Comparison of ENCODE assay signal across 8 cellular contexts in the genomic region with DNA sequence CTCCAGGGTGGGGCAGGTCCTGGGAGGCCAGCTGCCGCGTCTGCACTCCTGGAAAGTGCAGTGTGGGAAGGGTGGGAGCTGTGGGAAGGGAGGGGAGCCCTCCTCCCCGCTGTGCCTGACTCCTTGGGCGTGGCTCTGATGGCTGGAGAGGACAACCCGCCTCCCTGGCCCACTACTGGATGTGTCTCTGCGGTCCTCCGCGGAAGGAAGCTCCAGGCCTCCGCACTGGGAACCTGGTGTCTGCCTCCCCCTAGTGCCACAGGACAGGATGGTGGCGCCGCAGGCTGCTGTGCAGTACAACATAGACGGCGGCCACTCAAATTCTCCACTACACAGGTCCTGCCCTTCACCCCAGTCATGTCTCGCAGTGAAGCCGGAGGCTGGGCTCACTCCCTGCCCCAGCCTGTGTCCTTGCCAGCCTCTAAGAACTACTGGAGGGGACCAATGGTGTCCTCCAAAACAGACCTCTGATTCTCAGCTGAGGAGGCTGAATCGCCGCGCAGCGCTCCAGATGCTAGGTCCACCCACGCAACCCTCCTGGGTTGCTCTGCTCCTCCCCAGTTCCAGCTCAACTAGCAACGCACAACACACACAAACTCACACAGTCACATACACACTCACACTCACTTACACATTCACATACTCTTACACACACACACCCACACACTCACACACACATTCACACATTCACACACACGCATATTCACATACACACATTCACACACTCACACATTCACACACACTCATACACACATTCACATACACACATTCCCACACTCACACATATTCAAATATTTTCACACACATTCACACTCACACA. TPM values are rescaled to one million over a fixed set of nuclear protein-coding genes. Genes with fewer than 3 reads are reported as not detected.
DNase-seq lines count a peak whose midpoint lies in the region; ATAC-seq and TF ChIP-seq lines count a peak whose summit lies in the region.

No MANE protein-coding gene starts in this region.

- ATAC-seq in GM21447 (IDR thresholded peaks at IDR 0.05; ENCODE audit: unreplicated experiment): no peak

- H3K36me3 Mint-ChIP-seq in CD4-positive, alpha-beta memory T cell: no peaks in the 10 kb centered on the region
- no peaks in the 10 kb centered on the region for H3K36me3 Mint-ChIP-seq in activated T-cell treated with anti-CD3 and anti-CD28 coated beads, Interleukin-2, amount 50 U/mL, for 24 hours (ENCODE audit: low read depth)

- no peaks in the 10 kb centered on the region for H3K36me3 ChIP-seq in CD4-positive, alpha-beta memory T cell (ENCODE audit: insufficient read depth, low read length)
- no peaks in the 10 kb centered on the region for H3K36me3 ChIP-seq in HAP-1 (replicated peaks)

- no peak overlapping the region for H3K4me3 ChIP-seq in CD4-positive, alpha-beta memory T cell (ENCODE audit: low read length in 2 of 2)
- H3K4me3 ChIP-seq in HAP-1 (no peak overlapping the region), fibroblast of the aortic adventitia (ENCODE audit: low read depth, low read length) (no peak overlapping the region)

- peak; percentile 45 for TF ChIP-seq CTCF in fibroblast of the aortic adventitia (IDR thresholded peaks at IDR 0.05; ENCODE audit: insufficient read depth, low read length)

- peak overlapping the region in 4 of 7 donors; percentile 14 to 68 (median 32) for H3K27ac Mint-ChIP-seq in CD4-positive, alpha-beta memory T cell
- no peak overlapping the region for H3K27ac Mint-ChIP-seq in activated T-cell treated with anti-CD3 and anti-CD28 coated beads, Interleukin-2, amount 50 U/mL, for 24 hours

- H3K27me3 Mint-ChIP-seq in CD4-positive, alpha-beta memory T cell: peaks cover 0 to 3% of the 10 kb centered on the region in 2 donors
- H3K27me3 Mint-ChIP-seq in activated T-cell treated with anti-CD3 and anti-CD28 coated beads, Interleukin-2, amount 50 U/mL, for 24 hours: no peaks in the 10 kb centered on the region

- peak in 3 of 5 donors; percentile 27 to 39 (median 30) for DNase-seq in CD4-positive, alpha-beta memory T cell
- peak; percentile 54 to 83 for DNase-seq in HAP-1 (ENCODE audit: low spot score in 2 of 2)
- peak; percentile 87 for DNase-seq in NCI-H69 (lab: John Stamatoyannopoulos, UW)
- DNase-seq in activated T-cell treated with anti-CD3 and anti-CD28 coated beads, Interleukin-2, amount 50 U/mL, for 24 hours: peak; percentile 67
- peak; percentile 25 for DNase-seq in fibroblast of the aortic adventitia (ENCODE audit: low read depth)
- DNase-seq in occipital lobe (lab: John Stamatoyannopoulos, UW): peak; percentile 82
- DNase-seq in T1000 (lab: John Stamatoyannopoulos, UW): no peak

- H3K27ac ChIP-seq in CD4-positive, alpha-beta memory T cell (ENCODE audit: low read depth, low read length): no peak overlapping the region

- intact Hi-C loops in CD4-positive, alpha-beta memory T cell (cut with micrococcal nuclease): no loop called here

- peak overlapping the region in 6 of 8 donors; percentile 3 to 67 (median 28) for H3K4me3 Mint-ChIP-seq in CD4-positive, alpha-beta memory T cell
- H3K4me3 Mint-ChIP-seq in activated T-cell treated with anti-CD3 and anti-CD28 coated beads, Interleukin-2, amount 50 U/mL, for 24 hours: no peak overlapping the region

- H3K27me3 ChIP-seq in CD4-positive, alpha-beta memory T cell (ENCODE audit: insufficient read depth, low read length): no peaks in the 10 kb centered on the region
- H3K27me3 ChIP-seq in HAP-1 (ENCODE audit: low read depth): peaks cover 7% of the 10 kb centered on the region; the same call in 1 of the 2 replicates

- POLR2A ChIA-PET in CD4-positive, alpha-beta memory T cell (lab: Charles Lee; ENCODE audit: partially characterized antibody): interaction anchor here (2.0 to 3.2 kb wide), 4 partner anchors 7 to 243 kb away, joined by 5 to 35 read pairs (median 14); no protein-coding TSS in a partner anchor

- CTCF ChIA-PET in CD4-positive, alpha-beta memory T cell (lab: Charles Lee; ENCODE audit: partially characterized antibody): interaction anchor here (0.9 to 11.7 kb wide), 10 partner anchors 9 to 383 kb away, joined by 3 to 440 read pairs (median 28); partner anchors contain the start of genes FXYD2 and IL10RA

- peaks cover 11 to 33% (median 17%) of the 10 kb centered on the region in 4 donors for H3K4me1 Mint-ChIP-seq in CD4-positive, alpha-beta memory T cell
- H3K4me1 Mint-ChIP-seq in activated T-cell treated with anti-CD3 and anti-CD28 coated beads, Interleukin-2, amount 50 U/mL, for 24 hours (ENCODE audit: low read depth): peaks cover 15% of the 10 kb centered on the region

- H3K9me3 Mint-ChIP-seq in CD4-positive, alpha-beta memory T cell: no peaks in the 10 kb centered on the region
- H3K9me3 Mint-ChIP-seq in activated T-cell treated with anti-CD3 and anti-CD28 coated beads, Interleukin-2, amount 50 U/mL, for 24 hours: no peaks in the 10 kb centered on the region

- peaks cover 15% of the 10 kb centered on the region for H3K4me1 ChIP-seq in CD4-positive, alpha-beta memory T cell (ENCODE audit: insufficient read depth, low read length)
- H3K4me1 ChIP-seq in HAP-1: peaks cover 11% of the 10 kb centered on the region

- no peaks in the 10 kb centered on the region for H3K9me3 ChIP-seq in CD4-positive, alpha-beta memory T cell (ENCODE audit: control insufficient read depth in 1 of 2, low read length in 2 of 2)
- H3K9me3 ChIP-seq in HAP-1: no peaks in the 10 kb centered on the region

- in situ Hi-C loops in HAP-1 (cut with MboI; ENCODE audit: low sequenced_read_pairs): loop anchor here (5.0 to 10.0 kb wide), 2 partner anchors 245 to 387 kb away; no protein-coding TSS in a partner anchor

RNA-seq across cellular contexts. Expression of gene DSCAML1, which starts 12.4 kb away (rescaled TPM):
- total RNA-seq in CD4-positive, alpha-beta memory T cell: 1 to 10 TPM in 1 of 2 experiments, under 1 TPM in 1; 1.00 to 1.0 TPM
- polyA plus RNA-seq in CD4-positive, alpha-beta memory T cell: not detected
- total RNA-seq in fibroblast of the aortic adventitia (ENCODE audit: low replicate concordance) (not detected in 2 replicates), occipital lobe (7.6 TPM)

RNA-seq across cellular contexts. Expression of gene FXYD2, which starts 15.1 kb away (rescaled TPM):
- 10 to 100 TPM in 1 of 2 experiments, 1 to 10 TPM in 1; 9.3 to 10.5 TPM for total RNA-seq in CD4-positive, alpha-beta memory T cell
- polyA plus RNA-seq in CD4-positive, alpha-beta memory T cell: 1 to 10 TPM; 3.5 to 7.1 TPM
- total RNA-seq in fibroblast of the aortic adventitia (ENCODE audit: low replicate concordance): not detected in 2 replicates
- 0.62 TPM for total RNA-seq in occipital lobe
